24 cellular contexts compared by ENCODE assay signal in genomic region chr15:99062226-99062625, GRCh38. TPM values are rescaled to one million over a fixed set of nuclear protein-coding genes. Genes with fewer than 3 reads are reported as not detected.
"Had no signal": no experiment of that assay in that cellular context is flagged by ENCODE, and none has a peak within 500 bp of the region (broad histone marks: within the 10 kb centered on the region; RNA-seq: fewer than 3 reads in every experiment).

No MANE protein-coding gene starts in this region.

- H3K4me3 ChIP-seq: SJSA1, SK-N-MC had no signal

- H3K27me3 ChIP-seq: SJSA1 had no signal

- H3K27ac ChIP-seq: SJSA1, SK-N-MC had no signal

- DNase-seq: KBM-7, MV-4-11, NCI-H1048, NCI-H1105, NCI-H1417, NCI-H1436 treated with DMSO at 0.1 percent for 48 hours, NCI-H1694 treated with DMSO at 0.1 percent for 48 hours, NCI-H1930, NCI-H2081, NCI-H2171, NCI-H226, NCI-H446, NCI-H510A, NCI-H524 treated with DMSO at 0.1 percent for 48 hours, NCI-H69, NCI-H774, Right ventricle myocardium superior, RPMI8226, SIG-M5 had no signal

- H3K9me3 ChIP-seq: SJSA1 had no signal

- H3K36me3 ChIP-seq: SJSA1 had no signal

RNA-seq across cellular contexts. Expression of gene SYNM, which starts 42.7 kb away (rescaled TPM):
- total RNA-seq: HT-29 had no signal

RNA-seq across cellular contexts. Expression of gene PGPEP1L, which starts 54.6 kb away (rescaled TPM):
- total RNA-seq: HT-29, LHCN-M2, MCF 10A, SJSA1 had no signal
